8 cellular contexts compared by ENCODE assay signal in the genomic region with DNA sequence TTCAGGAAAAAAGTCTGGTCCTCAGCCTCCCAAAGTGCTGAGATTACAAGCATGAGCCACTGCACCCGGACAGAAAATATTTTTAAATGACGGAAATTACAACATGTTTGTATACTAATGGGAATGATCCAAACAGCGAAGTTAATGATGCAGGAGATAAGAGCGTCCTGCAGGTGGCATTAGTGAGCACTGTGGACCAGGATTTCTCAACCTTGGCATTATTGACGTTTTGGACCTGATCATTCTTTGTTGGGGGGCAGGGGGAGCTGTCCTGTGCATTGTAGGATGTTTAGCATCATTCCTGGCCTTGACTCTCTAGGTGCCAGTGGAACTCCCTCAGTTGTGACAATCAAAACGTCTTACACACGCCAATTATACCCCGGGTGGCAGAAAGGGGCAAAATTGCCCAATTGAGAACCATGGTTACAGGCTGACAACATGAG. TPM values are rescaled to one million over a fixed set of nuclear protein-coding genes. Genes with fewer than 3 reads are reported as not detected.
DNase-seq lines count a peak whose midpoint lies in the region; ATAC-seq and TF ChIP-seq lines count a peak whose summit lies in the region.

No MANE protein-coding gene starts in this region.

- H3K4me1 ChIP-seq in A673 (ENCODE audit: insufficient read depth, low read length, poor library complexity, severe bottlenecking): no peaks in the 10 kb centered on the region
- H3K4me1 ChIP-seq in hepatocyte (ENCODE audit: insufficient read depth): no peaks in the 10 kb centered on the region

- H3K27ac ChIP-seq in A673 (ENCODE audit: low read depth, low read length, poor library complexity, severe bottlenecking) (no peak overlapping the region), hepatocyte (no peak overlapping the region)

- ATAC-seq in GM18858 (IDR thresholded peaks at IDR 0.05; ENCODE audit: unreplicated experiment): no peak

- TF ChIP-seq CTCF in A673 (conservative IDR thresholded peaks at IDR 0.05; ENCODE audit: low read depth, low read length) (peak; percentile 83), hepatocyte (IDR thresholded peaks at IDR 0.05; ENCODE audit: poor library complexity) (peak; percentile 57)

- H3K27me3 ChIP-seq in A673 (replicated peaks; ENCODE audit: insufficient read depth, low read depth, low read length, poor library complexity): no peaks in the 10 kb centered on the region
- no peaks in the 10 kb centered on the region for H3K27me3 ChIP-seq in hepatocyte

- intact Hi-C loops in A673 (cut with micrococcal nuclease; ENCODE audit: unreplicated experiment): loop anchor here (1.0 to 10.0 kb wide), 5 partner anchors 250 to 1906 kb away; no protein-coding TSS in a partner anchor

- no peaks in the 10 kb centered on the region for H4K20me1 ChIP-seq in hepatocyte (ENCODE audit: insufficient read depth, poor library complexity, severe bottlenecking)

- DNase-seq in A673 (ENCODE audit: low spot score) (peak; percentile 52), GM04503 (ENCODE audit: low read depth) (peak; percentile 17), NCI-H2227 (lab: John Stamatoyannopoulos, UW; ENCODE audit: unreplicated experiment) (peak; percentile 57), amniotic epithelial cell (ENCODE audit: low read depth) (peak; percentile 45), hepatocyte (ENCODE audit: low spot score) (peak; percentile 39), DMS79 (lab: John Stamatoyannopoulos, UW) (no peak)
- peak; percentile 24 to 35 for DNase-seq in stimulated activated CD4-positive, alpha-beta T cell treated with anti-CD3 and anti-CD28 coated beads, Interleukin-2, amount 100 ng/mL, for 24 hours

- no TSS peak for BruUV-seq in A673 (replicated peaks; lab: Mats Ljungman, UMichigan)

- CTCF ChIA-PET in A673 (lab: Charles Lee): no interaction called here

- no peak overlapping the region for H3K4me2 ChIP-seq in hepatocyte

- peaks cover 3% of the 10 kb centered on the region for H3K79me2 ChIP-seq in hepatocyte

- 70% methylated on average over 8 of the region's 8 CpGs for WGBS in hepatocyte (ENCODE audit: low lambda C conversion rate, missing lambda C conversion rate)

- no peak overlapping the region for H2AFZ ChIP-seq in hepatocyte

- POLR2A ChIA-PET in A673 (lab: Charles Lee; ENCODE audit: low non-redundant PET): no interaction called here

- H3K36me3 ChIP-seq in A673 (ENCODE audit: insufficient read depth, low read length, poor library complexity, severe bottlenecking): peaks cover 34% of the 10 kb centered on the region
- H3K36me3 ChIP-seq in hepatocyte (replicated peaks; ENCODE audit: insufficient read depth, low read depth): no peaks in the 10 kb centered on the region

- H3K9me3 ChIP-seq in A673 (ENCODE audit: low read depth, low read length, poor library complexity, severe bottlenecking) (no peaks in the 10 kb centered on the region), hepatocyte (ENCODE audit: low read depth) (no peaks in the 10 kb centered on the region)

- no peak overlapping the region for H3K4me3 ChIP-seq in A673 (ENCODE audit: low read depth, low read length, poor library complexity, severe bottlenecking)
- H3K4me3 ChIP-seq in hepatocyte: no peak overlapping the region

- no peaks in the 10 kb centered on the region for H3K9me2 ChIP-seq in hepatocyte (replicated peaks; ENCODE audit: insufficient read depth)

RNA-seq across cellular contexts. Expression of gene SCFD1, which starts 34.1 kb away (rescaled TPM):
- total RNA-seq in A673 (2021) (53.1 and 61.9 TPM in 2 replicates), hepatocyte (90.4 and 101 TPM in 2 replicates)
- 68.9 and 79.0 TPM in 2 replicates for polyA plus RNA-seq in hepatocyte
